6 cellular contexts compared by ENCODE assay signal in the genomic region with DNA sequence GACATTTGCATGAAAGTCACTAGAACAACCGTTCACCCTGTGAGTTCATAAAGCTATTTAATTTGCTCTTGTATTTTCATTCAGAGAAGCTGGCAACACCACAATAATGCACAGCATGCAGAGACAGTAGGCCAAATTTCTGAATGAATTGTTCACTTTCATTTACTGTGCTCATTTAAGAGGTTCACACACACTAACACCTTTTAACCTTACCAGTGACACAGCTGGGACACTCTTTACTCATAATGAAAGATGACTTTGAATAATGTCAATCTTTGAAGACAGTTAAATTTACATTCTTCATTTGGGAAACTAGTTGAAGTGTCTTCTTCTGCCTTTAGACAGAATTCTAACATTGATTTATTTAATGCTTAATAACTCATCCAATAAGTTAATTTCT.
"Had no signal": no experiment of that assay in that cellular context is flagged by ENCODE, and none has a peak within 500 bp of the region (broad histone marks: within the 10 kb centered on the region; RNA-seq: fewer than 3 reads in every experiment).

No MANE protein-coding gene starts in this region.

- H3K4me3 Mint-ChIP-seq: GM23338, H9 had no signal

- H3K4me3 ChIP-seq: GM23338, K562 had no signal

- DNase-seq: H9, HCEC 1CT, IMR-90, KG1 had no signal

- H3K4me2 ChIP-seq: GM23338 had no signal

- H3K9me3 Mint-ChIP-seq: GM23338, H9 had no signal

- H2AFZ ChIP-seq: GM23338 had no signal

- ATAC-seq: GM23338, K562 had no signal

- H3K27ac Mint-ChIP-seq: GM23338, H9 had no signal
